Comparison of ENCODE assay signal across 11 cellular contexts in genomic region chr14:22509036-22509709, GRCh38.
A peak's percentile ranks its signal among the peaks of the same experiment; 100 is the strongest.
DNase-seq lines count a peak whose midpoint lies in the region; ATAC-seq and TF ChIP-seq lines count a peak whose summit lies in the region.
"Had no signal": no experiment of that assay in that cellular context is flagged by ENCODE, and none has a peak within 500 bp of the region (broad histone marks: within the 10 kb centered on the region; RNA-seq: fewer than 3 reads in every experiment).

No MANE protein-coding gene starts in this region.

- TF ChIP-seq POLR2A in GM19099 (IDR thresholded peaks at IDR 0.05; ENCODE audit: extremely low read depth, insufficient read length, low read depth): peak; percentile 11

- peak overlapping the region; percentile 86 to 90 for H3K4me3 Mint-ChIP-seq in activated T-cell treated with anti-CD3 and anti-CD28 coated beads, Interleukin-2, amount 50 U/mL, for 72 hours
- H3K4me3 Mint-ChIP-seq in activated naive CD8-positive, alpha-beta T cell: peak overlapping the region; percentile 95
- H3K4me3 Mint-ChIP-seq in stimulated activated effector memory CD8-positive, alpha-beta T cell treated with anti-CD3 and anti-CD28 coated beads, Interleukin-12 subunit alpha, Interleukin-12 subunit beta, amount 100 ng/mL, for 72 hours: peak overlapping the region; percentile 78
- H3K4me3 Mint-ChIP-seq: brain had no signal

- peaks cover 66% of the 10 kb centered on the region for H3K4me1 Mint-ChIP-seq in activated T-cell treated with anti-CD3 and anti-CD28 coated beads, Interleukin-2, amount 50 U/mL, for 72 hours (ENCODE audit: low read depth)
- peaks cover 65% of the 10 kb centered on the region for H3K4me1 Mint-ChIP-seq in activated naive CD8-positive, alpha-beta T cell (ENCODE audit: low read depth)
- peaks cover 33% of the 10 kb centered on the region for H3K4me1 Mint-ChIP-seq in stimulated activated effector memory CD8-positive, alpha-beta T cell treated with anti-CD3 and anti-CD28 coated beads, Interleukin-12 subunit alpha, Interleukin-12 subunit beta, amount 100 ng/mL, for 72 hours

- peaks cover 41 to 58% of the 10 kb centered on the region in 2 donors for H3K36me3 Mint-ChIP-seq in activated T-cell treated with anti-CD3 and anti-CD28 coated beads, Interleukin-2, amount 50 U/mL, for 72 hours (ENCODE audit: insufficient read depth in 2 of 2)
- H3K36me3 Mint-ChIP-seq in activated naive CD8-positive, alpha-beta T cell: peaks cover 49% of the 10 kb centered on the region
- peaks cover 100% of the 10 kb centered on the region for H3K36me3 Mint-ChIP-seq in stimulated activated effector memory CD8-positive, alpha-beta T cell treated with anti-CD3 and anti-CD28 coated beads, Interleukin-12 subunit alpha, Interleukin-12 subunit beta, amount 100 ng/mL, for 72 hours
- H3K36me3 Mint-ChIP-seq: brain had no signal

- no peak for ATAC-seq in activated T-cell treated with anti-CD3 and anti-CD28 coated beads, Interleukin-2, amount 50 U/mL, for 72 hours (replicated peaks in 1 of 2)
- no peak for ATAC-seq in stimulated activated effector memory CD8-positive, alpha-beta T cell treated with anti-CD3 and anti-CD28 coated beads, Interleukin-12 subunit alpha, Interleukin-12 subunit beta, amount 100 ng/mL, for 72 hours
- ATAC-seq in GM19455 (IDR thresholded peaks at IDR 0.05; ENCODE audit: unreplicated experiment): no peak
- no peak for ATAC-seq in HG03280 (IDR thresholded peaks at IDR 0.05; ENCODE audit: unreplicated experiment)

- DNase-seq in activated T-cell treated with anti-CD3 and anti-CD28 coated beads, Interleukin-2, amount 50 U/mL, for 72 hours: no peak
- no peak for DNase-seq in activated T-cell treated with anti-CD3 and anti-CD28 coated beads for 4 hours
- DNase-seq in stimulated activated effector memory CD8-positive, alpha-beta T cell treated with anti-CD3 and anti-CD28 coated beads, Interleukin-12 subunit alpha, Interleukin-12 subunit beta, amount 100 ng/mL, for 72 hours (ENCODE audit: low spot score in 2 of 2): no peak
- no peak for DNase-seq in NCI-H2227 treated with DMSO at 0.1 percent for 48 hours (lab: John Stamatoyannopoulos, UW)
- DNase-seq: NCI-H2029 treated with DMSO at 0.1 percent for 48 hours, T-helper 9 cell had no signal

- H3K27me3 Mint-ChIP-seq in activated T-cell treated with anti-CD3 and anti-CD28 coated beads, Interleukin-2, amount 50 U/mL, for 72 hours (ENCODE audit: low read depth): no peaks in the 10 kb centered on the region
- H3K27me3 Mint-ChIP-seq in activated naive CD8-positive, alpha-beta T cell: no peaks in the 10 kb centered on the region

- no peaks in the 10 kb centered on the region for H3K9me3 Mint-ChIP-seq in activated T-cell treated with anti-CD3 and anti-CD28 coated beads, Interleukin-2, amount 50 U/mL, for 72 hours
- no peaks in the 10 kb centered on the region for H3K9me3 Mint-ChIP-seq in activated naive CD8-positive, alpha-beta T cell (ENCODE audit: low read depth)
- H3K9me3 Mint-ChIP-seq in stimulated activated effector memory CD8-positive, alpha-beta T cell treated with anti-CD3 and anti-CD28 coated beads, Interleukin-12 subunit alpha, Interleukin-12 subunit beta, amount 100 ng/mL, for 72 hours: no peaks in the 10 kb centered on the region
- H3K9me3 Mint-ChIP-seq: brain had no signal

- H3K27ac Mint-ChIP-seq in activated T-cell treated with anti-CD3 and anti-CD28 coated beads, Interleukin-2, amount 50 U/mL, for 72 hours: peak overlapping the region; percentile 97
- peak overlapping the region; percentile 100 for H3K27ac Mint-ChIP-seq in activated naive CD8-positive, alpha-beta T cell
- peak overlapping the region; percentile 99 for H3K27ac Mint-ChIP-seq in stimulated activated effector memory CD8-positive, alpha-beta T cell treated with anti-CD3 and anti-CD28 coated beads, Interleukin-12 subunit alpha, Interleukin-12 subunit beta, amount 100 ng/mL, for 72 hours
